ENCODE assay signal across 8 cellular contexts in genomic region chr9:29211681-29212589, GRCh38. TPM values are rescaled to one million over a fixed set of nuclear protein-coding genes. Genes with fewer than 3 reads are reported as not detected.
A peak's percentile ranks its signal among the peaks of the same experiment; 100 is the strongest.
DNase-seq lines count a peak whose midpoint lies in the region; ATAC-seq and TF ChIP-seq lines count a peak whose summit lies in the region.

No MANE protein-coding gene starts in this region.

- H3K27me3 ChIP-seq in heart left ventricle (peaks cover 29 to 65% (median 44%) of the 10 kb centered on the region in 9 donors), parathyroid adenoma (ENCODE audit: control insufficient read depth, insufficient read depth, low read length) (no peaks in the 10 kb centered on the region)

- H3K79me2 ChIP-seq in parathyroid adenoma: no peaks in the 10 kb centered on the region

- WGBS in heart left ventricle, 4 donors: 1 to 4% (median 2%) methylated on average over 43 to 71 of the region's 71 CpGs

- H3K4me2 ChIP-seq in parathyroid adenoma (ENCODE audit: low read length): peak overlapping the region; percentile 46

- peak; percentile 81 for ATAC-seq in activated CD4-positive, alpha-beta T cell treated with anti-CD3 and anti-CD28 coated beads for 36 hours
- peak; percentile 96 for ATAC-seq in HG02759 (IDR thresholded peaks at IDR 0.05; ENCODE audit: unreplicated experiment)
- peak in 2 of 4 donors; percentile 69 to 90 for ATAC-seq in heart left ventricle

- no peak for TF ChIP-seq POLR2A in heart left ventricle (IDR thresholded peaks at IDR 0.05)

- H3K4me3 Mint-ChIP-seq in activated CD4-positive, alpha-beta T cell treated with anti-CD3 and anti-CD28 coated beads for 36 hours: no peak overlapping the region

- TF ChIP-seq CTCF in heart left ventricle (IDR thresholded peaks at IDR 0.05) (peak in 11 of 12 donors; percentile 31 to 72 (median 53)), parathyroid adenoma (IDR thresholded peaks at IDR 0.05) (no peak)

- peaks cover 55% of the 10 kb centered on the region for H3K27me3 Mint-ChIP-seq in activated CD4-positive, alpha-beta T cell treated with anti-CD3 and anti-CD28 coated beads for 36 hours

- H3K9me3 Mint-ChIP-seq in activated CD4-positive, alpha-beta T cell treated with anti-CD3 and anti-CD28 coated beads for 36 hours (ENCODE audit: low read depth): no peaks in the 10 kb centered on the region

- CTCF ChIA-PET in activated CD4-positive, alpha-beta T cell treated with anti-CD3 and anti-CD28 coated beads for 36 hours (lab: Charles Lee): interaction anchor here (0.9 kb wide), 1 partner anchor 1135 kb away, joined by 3 read pairs; no protein-coding TSS in a partner anchor

- intact Hi-C loops in activated CD4-positive, alpha-beta T cell treated with anti-CD3 and anti-CD28 coated beads for 36 hours (cut with DNase I, micrococcal nuclease): no loop called here
- intact Hi-C loops in heart left ventricle (cut with DNase I): loop anchor here in 1 of 10 donors (5.0 kb wide), 1 partner anchor 50 kb away; no protein-coding TSS in a partner anchor

- H3K4me1 ChIP-seq in heart left ventricle (peaks cover 0 to 26% (median 9%) of the 10 kb centered on the region in 12 donors), parathyroid adenoma (no peaks in the 10 kb centered on the region)

- H3K4me3 ChIP-seq in heart left ventricle: peak overlapping the region in 8 of 12 donors; percentile 5 to 43 (median 30)
- peak overlapping the region; percentile 56 for H3K4me3 ChIP-seq in parathyroid adenoma (ENCODE audit: low read depth, low read length)

- H3K36me3 ChIP-seq in heart left ventricle (no peaks in the 10 kb centered on the region), parathyroid adenoma (ENCODE audit: control insufficient read depth, insufficient read depth, low read length) (no peaks in the 10 kb centered on the region)

- DNase-seq in activated CD4-positive, alpha-beta T cell treated with anti-CD3 and anti-CD28 coated beads for 36 hours: peak; percentile 63
- DNase-seq in activated CD4-positive, alpha-beta T cell treated with anti-CD3 and anti-CD28 coated beads, Interleukin-2, amount 50 U/mL, for 4 hours: no peak
- peak; percentile 61 to 67 for DNase-seq in NCI-H1930 (lab: John Stamatoyannopoulos, UW)
- peak; percentile 58 to 69 for DNase-seq in activated T-cell treated with anti-CD3 and anti-CD28 coated beads, Interleukin-2, amount 50 U/mL, for 48 hours
- DNase-seq in heart left ventricle: peak in 2 of 5 donors; percentile 34 to 68
- DNase-seq in dedifferentiated amniotic fluid mesenchymal stem cell (ENCODE audit: extremely low spot score): no peak

- H2AFZ ChIP-seq in parathyroid adenoma: peak overlapping the region; percentile 33

- H3K9ac ChIP-seq in parathyroid adenoma: no peak overlapping the region

- no peaks in the 10 kb centered on the region for H3K36me3 Mint-ChIP-seq in activated CD4-positive, alpha-beta T cell treated with anti-CD3 and anti-CD28 coated beads for 36 hours (ENCODE audit: low read depth)

- H3K4me1 Mint-ChIP-seq in activated CD4-positive, alpha-beta T cell treated with anti-CD3 and anti-CD28 coated beads for 36 hours: peaks cover 10% of the 10 kb centered on the region

- no peak overlapping the region for H3K27ac Mint-ChIP-seq in activated CD4-positive, alpha-beta T cell treated with anti-CD3 and anti-CD28 coated beads for 36 hours

- H3K9me3 ChIP-seq in heart left ventricle: no peaks in the 10 kb centered on the region
- H3K9me3 ChIP-seq in parathyroid adenoma (ENCODE audit: control insufficient read depth, low read length): no peaks in the 10 kb centered on the region

- POLR2A ChIA-PET in activated CD4-positive, alpha-beta T cell treated with anti-CD3 and anti-CD28 coated beads for 36 hours (lab: Charles Lee): no interaction called here

- H3K27ac ChIP-seq in heart left ventricle (no peak overlapping the region), parathyroid adenoma (no peak overlapping the region)

RNA-seq across cellular contexts. Expression of gene LINGO2, which starts 1.5 kb away (rescaled TPM):
- total RNA-seq in activated CD4-positive, alpha-beta T cell treated with anti-CD3 and anti-CD28 coated beads for 36 hours: not detected
- total RNA-seq in heart left ventricle: not detected
- polyA plus RNA-seq in heart left ventricle: under 1 TPM in 1 of 2 donors, not detected in 1; 0.04 TPM

Comparison
In these comparisons a context has a peak if more than half of its experiments do, and no peak if none do; other contexts are left out.
1. DNase-seq: peak in activated CD4-positive, alpha-beta T cell treated with anti-CD3 and anti-CD28 coated beads for 36 hours (single experiment), NCI-H1930 (2 of 2) and activated T-cell treated with anti-CD3 and anti-CD28 coated beads, Interleukin-2, amount 50 U/mL, for 48 hours (2 of 2); none in activated CD4-positive, alpha-beta T cell treated with anti-CD3 and anti-CD28 coated beads, Interleukin-2, amount 50 U/mL, for 4 hours (0 of 2) and dedifferentiated amniotic fluid mesenchymal stem cell (single experiment).